ENCODE assay signal across 1 cellular context in genomic region chr2:48148841-48149240, GRCh38.
TF ChIP-seq lines count a peak whose summit lies in the region.

No MANE protein-coding gene starts in this region.

TF ChIP-seq in SK-N-SH, 30 proteins besides CTCF, POLR2A, EP300 and RAD21 (continued from another document):
- TF ChIP-seq GATA2 (CRISPR knock-in tag; IDR thresholded peaks at IDR 0.05) (no peak), IRF3 (IDR thresholded peaks at IDR 0.05; ENCODE audit: low read depth, low read length) (no peak), FOXM1 (IDR thresholded peaks at IDR 0.05; ENCODE audit: low read depth) (no peak), EZH2phosphoT487 (IDR thresholded peaks at IDR 0.05; ENCODE audit: borderline replicate concordance, low read depth) (no peak), TCF12 (IDR thresholded peaks at IDR 0.05) (no peak), JUND (IDR thresholded peaks at IDR 0.05) (no peak), SMC3 (IDR thresholded peaks at IDR 0.05; ENCODE audit: low read depth, low read length) (no peak)
